1 cellular context compared by ENCODE assay signal in genomic region chr4:113921089-113921842, GRCh38.
TF ChIP-seq lines count a peak whose summit lies in the region.

No MANE protein-coding gene starts in this region.

TF ChIP-seq in GM12878, 131 proteins besides CTCF, POLR2A, EP300 and RAD21:
- TF ChIP-seq MEF2A (IDR thresholded peaks at IDR 0.05; ENCODE audit: insufficient read depth, low read depth, low read length) (no peak), YBX1 (IDR thresholded peaks at IDR 0.05) (no peak), SREBF1 (IDR thresholded peaks at IDR 0.05; ENCODE audit: low read length) (no peak), ZSCAN29 (IDR thresholded peaks at IDR 0.05) (no peak), FOXK2 (IDR thresholded peaks at IDR 0.05) (no peak), E2F8 (IDR thresholded peaks at IDR 0.05; ENCODE audit: low read depth, partially characterized antibody) (no peak), CEBPZ (IDR thresholded peaks at IDR 0.05; ENCODE audit: low read depth, low read length) (no peak), SRF (IDR thresholded peaks at IDR 0.05; ENCODE audit: low read depth in 2 of 2, low read length in 2 of 2) (no peak)
